Comparison of ENCODE assay signal across 36 cellular contexts in the genomic region with DNA sequence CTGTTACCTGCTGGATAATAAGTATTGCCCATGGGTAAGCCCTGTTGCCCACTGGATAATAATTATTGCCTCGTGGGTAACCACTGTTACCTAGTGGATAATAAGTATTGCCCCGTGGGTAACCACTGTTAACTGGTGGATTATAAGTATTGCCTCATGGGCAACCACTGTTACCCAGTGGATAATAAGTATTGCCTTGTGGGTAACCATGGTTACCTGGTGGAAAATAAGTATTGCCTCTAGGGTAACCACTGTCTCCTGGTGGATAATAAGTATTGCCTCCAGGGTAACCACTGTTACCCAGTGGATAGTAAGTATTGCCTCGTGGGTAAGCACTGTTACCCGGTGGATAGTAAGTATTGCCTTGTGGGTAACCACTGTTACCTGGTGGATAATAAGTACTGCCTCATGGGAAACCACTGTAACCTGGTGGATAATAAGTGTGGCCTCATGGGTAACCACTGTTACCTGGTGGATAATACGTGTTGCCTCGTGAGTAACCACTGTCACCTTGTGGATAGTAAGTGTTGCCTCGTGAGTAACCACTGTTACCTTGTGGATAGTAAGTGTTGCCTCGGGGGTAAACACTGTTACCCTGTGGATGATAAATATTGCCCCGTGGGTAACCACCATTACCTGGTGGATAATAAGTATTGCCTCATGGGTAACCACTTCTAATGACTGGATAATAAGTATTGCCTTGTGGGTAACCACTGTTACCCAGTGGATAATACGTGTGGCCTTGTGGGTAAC. TPM values are rescaled to one million over a fixed set of nuclear protein-coding genes. Genes with fewer than 3 reads are reported as not detected.
"Had no signal": no experiment of that assay in that cellular context is flagged by ENCODE, and none has a peak within 500 bp of the region (broad histone marks: within the 10 kb centered on the region; RNA-seq: fewer than 3 reads in every experiment).

No MANE protein-coding gene starts in this region.

- H3K27me3 ChIP-seq: esophagus squamous epithelium, heart right ventricle, left lung, neural progenitor cell, sigmoid colon, stomach, thyroid gland had no signal

- FAIRE-seq: endometrium, islet of Langerhans had no signal

- ATAC-seq: heart right ventricle; left cardiac atrium; left lung; naive thymus-derived CD4-positive, alpha-beta T cell; psoas muscle; right cardiac atrium; stimulated activated effector memory CD8-positive, alpha-beta T cell treated with anti-CD3 and anti-CD28 coated beads, Interleukin-12 subunit alpha, Interleukin-12 subunit beta, amount 100 ng/mL, for 72 hours had no signal

- H3K27ac ChIP-seq: coronary artery, esophagus squamous epithelium, heart right ventricle, left lung, neural progenitor cell, psoas muscle, sigmoid colon, stomach, thyroid gland had no signal

- H3K9ac ChIP-seq: neural progenitor cell had no signal

- H3K4me1 ChIP-seq: esophagus squamous epithelium, heart right ventricle, left lung, neural progenitor cell, psoas muscle, sigmoid colon, stomach, thyroid gland had no signal

- DNase-seq: dermis blood vessel endothelial cell; effector memory CD4-positive, alpha-beta T cell; erythroblast; esophagus squamous epithelium; foreskin melanocyte; glutamatergic neuron; heart right ventricle; hippocampal formation; left cardiac atrium; left lung; mesendoderm; midbrain; naive thymus-derived CD4-positive, alpha-beta T cell; psoas muscle; right cardiac atrium; sigmoid colon; stimulated activated CD4-positive, alpha-beta T cell treated with anti-CD3 and anti-CD28 coated beads, Interleukin-2, amount 100 ng/mL, for 24 hours; stimulated activated CD4-positive, alpha-beta T cell treated with anti-CD3 and anti-CD28 coated beads, Interleukin-4, amount 100 ng/mL, for 24 hours; stimulated activated naive CD4-positive, alpha-beta T cell treated with Interleukin-2 at 50 U/mL for 16 hours; stomach; thyroid gland; trophoblast cell had no signal

- H3K36me3 ChIP-seq: esophagus squamous epithelium, heart right ventricle, left lung, neural progenitor cell, sigmoid colon, stomach, thyroid gland had no signal

- H3K4me3 ChIP-seq: coronary artery, esophagus squamous epithelium, heart right ventricle, left lung, neural progenitor cell, psoas muscle, sigmoid colon, stomach, thyroid gland had no signal

- H3K9me3 ChIP-seq: thyroid gland had no signal

RNA-seq across cellular contexts. Expression of a gene that starts 29.0 kb away (rescaled TPM):
- total RNA-seq: dermis blood vessel endothelial cell; heart right ventricle; kidney epithelial cell; left cardiac atrium; left lung; lower leg skin; lung microvascular endothelial cell; mucosa of gallbladder; naive thymus-derived CD4-positive, alpha-beta T cell; osteoblast; psoas muscle; renal cortical epithelial cell; right cardiac atrium; skeletal muscle tissue; temporal lobe; thyroid gland; ureter had no signal

RNA-seq across cellular contexts. Expression of a gene that starts 53.7 kb away (rescaled TPM):
- total RNA-seq: dermis blood vessel endothelial cell; kidney epithelial cell; lung microvascular endothelial cell; mucosa of gallbladder; naive thymus-derived CD4-positive, alpha-beta T cell; thyroid gland had no signal
